ENCODE assay signal across 1 cellular context in the genomic region with DNA sequence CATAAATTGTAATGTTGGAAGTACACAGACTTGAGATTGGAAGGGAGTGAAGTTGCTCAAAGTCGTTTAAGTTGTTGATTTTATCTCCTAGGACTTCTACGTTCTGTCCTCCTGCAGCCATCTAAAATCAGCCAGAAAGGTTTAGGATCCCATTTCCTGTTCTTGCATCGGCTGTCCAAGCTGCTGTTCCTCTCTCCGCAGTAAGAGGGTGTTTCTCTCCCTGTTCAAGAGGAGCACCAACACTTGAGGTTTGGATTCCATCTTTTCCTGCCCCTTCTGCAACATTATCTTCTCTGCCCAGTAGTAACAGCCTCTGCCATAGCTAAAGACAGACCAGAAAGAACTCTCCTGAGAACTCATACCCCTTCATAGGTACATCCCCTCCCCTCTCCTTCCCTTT.
TF ChIP-seq lines count a peak whose summit lies in the region.

No MANE protein-coding gene starts in this region.

TF ChIP-seq in HCT116, 20 proteins besides CTCF, POLR2A, EP300 and RAD21 (continued from another document):
- TF ChIP-seq, protein P1, sequence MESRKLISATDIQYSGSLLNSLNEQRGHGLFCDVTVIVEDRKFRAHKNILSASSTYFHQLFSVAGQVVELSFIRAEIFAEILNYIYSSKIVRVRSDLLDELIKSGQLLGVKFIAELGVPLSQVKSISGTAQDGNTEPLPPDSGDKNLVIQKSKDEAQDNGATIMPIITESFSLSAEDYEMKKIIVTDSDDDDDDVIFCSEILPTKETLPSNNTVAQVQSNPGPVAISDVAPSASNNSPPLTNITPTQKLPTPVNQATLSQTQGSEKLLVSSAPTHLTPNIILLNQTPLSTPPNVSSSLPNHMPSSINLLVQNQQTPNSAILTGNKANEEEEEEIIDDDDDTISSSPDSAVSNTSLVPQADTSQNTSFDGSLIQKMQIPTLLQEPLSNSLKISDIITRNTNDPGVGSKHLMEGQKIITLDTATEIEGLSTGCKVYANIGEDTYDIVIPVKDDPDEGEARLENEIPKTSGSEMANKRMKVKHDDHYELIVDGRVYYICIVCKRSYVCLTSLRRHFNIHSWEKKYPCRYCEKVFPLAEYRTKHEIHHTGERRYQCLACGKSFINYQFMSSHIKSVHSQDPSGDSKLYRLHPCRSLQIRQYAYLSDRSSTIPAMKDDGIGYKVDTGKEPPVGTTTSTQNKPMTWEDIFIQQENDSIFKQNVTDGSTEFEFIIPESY (IDR thresholded peaks at IDR 0.05; ENCODE audit: extremely low read depth, insufficient replicate concordance, low read length): no peak
